ENCODE assay signal across 1 cellular context in the genomic region with DNA sequence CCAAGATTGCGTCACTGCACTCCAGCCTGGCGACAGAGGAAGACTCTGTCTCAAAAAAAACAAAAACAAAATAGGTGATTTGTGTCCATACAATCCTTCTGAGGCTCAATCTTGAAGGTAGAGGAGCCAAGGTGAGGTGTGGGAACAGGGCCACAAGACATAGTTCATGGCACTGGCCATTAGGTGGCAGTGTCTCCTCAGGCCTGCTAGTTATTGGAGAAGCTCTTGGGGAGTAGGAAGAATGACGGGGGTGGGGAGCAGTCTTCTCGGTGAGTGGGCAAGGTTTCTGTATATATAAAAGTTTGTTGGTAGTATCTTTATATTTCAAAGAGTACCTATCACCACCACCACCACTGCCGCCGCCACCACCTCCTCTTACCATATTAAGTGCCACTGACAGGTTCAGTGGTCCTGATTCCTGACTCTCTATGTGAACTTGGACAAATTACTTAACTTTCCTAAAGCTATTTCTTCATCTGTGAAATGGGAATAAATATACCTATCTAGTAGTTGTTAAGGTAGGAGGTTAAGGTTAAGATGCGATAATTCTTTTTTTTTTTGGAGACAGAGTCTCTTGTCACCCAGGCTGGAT.
TF ChIP-seq lines count a peak whose summit lies in the region.

No MANE protein-coding gene starts in this region.

TF ChIP-seq in K562, 482 proteins besides CTCF, POLR2A, EP300 and RAD21 (continued from another document):
- TF ChIP-seq, protein P1, sequence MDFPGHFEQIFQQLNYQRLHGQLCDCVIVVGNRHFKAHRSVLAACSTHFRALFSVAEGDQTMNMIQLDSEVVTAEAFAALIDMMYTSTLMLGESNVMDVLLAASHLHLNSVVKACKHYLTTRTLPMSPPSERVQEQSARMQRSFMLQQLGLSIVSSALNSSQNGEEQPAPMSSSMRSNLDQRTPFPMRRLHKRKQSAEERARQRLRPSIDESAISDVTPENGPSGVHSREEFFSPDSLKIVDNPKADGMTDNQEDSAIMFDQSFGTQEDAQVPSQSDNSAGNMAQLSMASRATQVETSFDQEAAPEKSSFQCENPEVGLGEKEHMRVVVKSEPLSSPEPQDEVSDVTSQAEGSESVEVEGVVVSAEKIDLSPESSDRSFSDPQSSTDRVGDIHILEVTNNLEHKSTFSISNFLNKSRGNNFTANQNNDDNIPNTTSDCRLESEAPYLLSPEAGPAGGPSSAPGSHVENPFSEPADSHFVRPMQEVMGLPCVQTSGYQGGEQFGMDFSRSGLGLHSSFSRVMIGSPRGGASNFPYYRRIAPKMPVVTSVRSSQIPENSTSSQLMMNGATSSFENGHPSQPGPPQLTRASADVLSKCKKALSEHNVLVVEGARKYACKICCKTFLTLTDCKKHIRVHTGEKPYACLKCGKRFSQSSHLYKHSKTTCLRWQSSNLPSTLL (IDR thresholded peaks at IDR 0.05): no peak
- TF ChIP-seq, protein P2, sequence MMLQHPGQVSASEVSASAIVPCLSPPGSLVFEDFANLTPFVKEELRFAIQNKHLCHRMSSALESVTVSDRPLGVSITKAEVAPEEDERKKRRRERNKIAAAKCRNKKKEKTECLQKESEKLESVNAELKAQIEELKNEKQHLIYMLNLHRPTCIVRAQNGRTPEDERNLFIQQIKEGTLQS (IDR thresholded peaks at IDR 0.05): peak; percentile 24; the same call in 1 of the 2 replicates
- TF ChIP-seq, protein P2 (CRISPR knock-in tag; conservative IDR thresholded peaks at IDR 0.05): no peak
- TF ChIP-seq SMC3 (conservative IDR thresholded peaks at IDR 0.05; ENCODE audit: insufficient read depth, low read depth, low read length) (0 out of 2 replicates have a peak, but pooled peaks have one; percentile 18), ZNF551 (CRISPR knock-in tag; IDR thresholded peaks at IDR 0.05) (no peak), ARID2 (IDR thresholded peaks at IDR 0.05) (peak; percentile 31; the same call in 1 of the 2 replicates), CEBPB (tag; IDR thresholded peaks at IDR 0.05) (0 out of 2 replicates have a peak, but pooled peaks have one; percentile 13), MED1 (CRISPR knock-in tag; IDR thresholded peaks at IDR 0.05; ENCODE audit: borderline replicate concordance) (no peak), KLF16 (IDR thresholded peaks at IDR 0.05) (0 out of 2 replicates have a peak, but pooled peaks have one; percentile 36), REST (CRISPR knock-in tag; IDR thresholded peaks at IDR 0.05; ENCODE audit: low read depth) (no peak), CEBPG (CRISPR knock-in tag; IDR thresholded peaks at IDR 0.05) (no peak), CEBPG (tag; conservative IDR thresholded peaks at IDR 0.05 in 1 of 2, IDR thresholded peaks at IDR 0.05 in 1 of 2) (0 out of 4 replicates have a peak, but pooled peaks of 1 of the 2 experiments have one; percentile 10)
- TF ChIP-seq, protein P3, sequence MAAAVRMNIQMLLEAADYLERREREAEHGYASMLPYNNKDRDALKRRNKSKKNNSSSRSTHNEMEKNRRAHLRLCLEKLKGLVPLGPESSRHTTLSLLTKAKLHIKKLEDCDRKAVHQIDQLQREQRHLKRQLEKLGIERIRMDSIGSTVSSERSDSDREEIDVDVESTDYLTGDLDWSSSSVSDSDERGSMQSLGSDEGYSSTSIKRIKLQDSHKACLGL (CRISPR knock-in tag; IDR thresholded peaks at IDR 0.05; ENCODE audit: borderline replicate concordance, poor library complexity, severe bottlenecking): no peak
- TF ChIP-seq, protein P4, sequence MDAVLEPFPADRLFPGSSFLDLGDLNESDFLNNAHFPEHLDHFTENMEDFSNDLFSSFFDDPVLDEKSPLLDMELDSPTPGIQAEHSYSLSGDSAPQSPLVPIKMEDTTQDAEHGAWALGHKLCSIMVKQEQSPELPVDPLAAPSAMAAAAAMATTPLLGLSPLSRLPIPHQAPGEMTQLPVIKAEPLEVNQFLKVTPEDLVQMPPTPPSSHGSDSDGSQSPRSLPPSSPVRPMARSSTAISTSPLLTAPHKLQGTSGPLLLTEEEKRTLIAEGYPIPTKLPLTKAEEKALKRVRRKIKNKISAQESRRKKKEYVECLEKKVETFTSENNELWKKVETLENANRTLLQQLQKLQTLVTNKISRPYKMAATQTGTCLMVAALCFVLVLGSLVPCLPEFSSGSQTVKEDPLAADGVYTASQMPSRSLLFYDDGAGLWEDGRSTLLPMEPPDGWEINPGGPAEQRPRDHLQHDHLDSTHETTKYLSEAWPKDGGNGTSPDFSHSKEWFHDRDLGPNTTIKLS (IDR thresholded peaks at IDR 0.05; ENCODE audit: borderline replicate concordance, low read depth): no peak
